ENCODE assay signal across 8 cellular contexts in the genomic region with DNA sequence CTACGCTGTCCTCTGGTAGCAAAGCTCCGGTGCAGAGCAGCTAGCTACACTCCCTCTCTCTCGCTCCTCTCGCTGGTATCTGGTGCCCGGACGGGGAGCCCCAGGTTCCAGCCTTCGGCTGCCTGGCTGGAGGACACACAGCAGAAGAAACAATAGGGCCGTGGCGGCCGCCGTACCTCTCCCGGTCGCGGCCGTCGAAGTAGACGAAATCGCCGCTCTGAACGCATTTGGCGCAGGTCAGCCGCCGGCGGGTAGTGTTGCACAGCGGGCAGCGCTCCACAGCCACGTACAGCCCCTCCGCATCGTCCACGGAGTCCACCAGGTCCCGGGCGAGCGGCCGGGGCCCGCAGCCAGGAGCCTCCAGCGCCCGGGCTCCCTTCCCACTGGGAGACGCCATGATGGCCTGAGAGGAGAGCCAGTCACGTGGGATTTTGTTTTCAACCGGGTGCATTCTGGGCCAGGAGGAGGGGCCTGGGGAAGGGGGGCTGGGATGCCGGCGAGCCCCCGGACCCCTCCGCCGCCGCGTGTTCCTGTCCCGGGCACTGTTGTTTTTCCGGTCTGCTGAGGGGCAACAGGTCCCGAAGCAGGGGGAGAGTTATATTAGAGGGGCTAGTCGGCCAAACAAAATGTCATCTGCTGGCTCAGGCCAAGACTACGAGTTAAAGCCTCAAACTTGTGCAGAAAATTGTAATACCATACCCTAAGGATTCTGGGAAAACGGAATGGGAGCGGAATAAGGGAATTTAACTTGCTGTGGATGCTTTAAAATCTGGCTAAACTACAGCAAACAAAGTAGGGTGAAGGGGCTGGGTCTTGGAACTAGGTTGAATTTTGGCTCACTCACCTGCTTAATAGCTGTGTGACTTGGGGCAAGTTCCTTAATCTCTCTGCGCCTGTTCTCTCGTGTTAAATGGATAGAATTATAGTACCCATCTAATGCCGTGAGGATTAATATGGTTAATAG. TPM values are rescaled to one million over a fixed set of nuclear protein-coding genes. Genes with fewer than 3 reads are reported as not detected.
A peak's percentile ranks its signal among the peaks of the same experiment; 100 is the strongest.
DNase-seq lines count a peak whose midpoint lies in the region; ATAC-seq and TF ChIP-seq lines count a peak whose summit lies in the region.

A gene with protein sequence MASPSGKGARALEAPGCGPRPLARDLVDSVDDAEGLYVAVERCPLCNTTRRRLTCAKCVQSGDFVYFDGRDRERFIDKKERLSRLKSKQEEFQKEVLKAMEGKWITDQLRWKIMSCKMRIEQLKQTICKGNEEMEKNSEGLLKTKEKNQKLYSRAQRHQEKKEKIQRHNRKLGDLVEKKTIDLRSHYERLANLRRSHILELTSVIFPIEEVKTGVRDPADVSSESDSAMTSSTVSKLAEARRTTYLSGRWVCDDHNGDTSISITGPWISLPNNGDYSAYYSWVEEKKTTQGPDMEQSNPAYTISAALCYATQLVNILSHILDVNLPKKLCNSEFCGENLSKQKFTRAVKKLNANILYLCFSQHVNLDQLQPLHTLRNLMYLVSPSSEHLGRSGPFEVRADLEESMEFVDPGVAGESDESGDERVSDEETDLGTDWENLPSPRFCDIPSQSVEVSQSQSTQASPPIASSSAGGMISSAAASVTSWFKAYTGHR (minus strand): TSS at position 405 of the 964 bp plus-strand sequence. CDS start 8 bp downstream, at position 397.

- H3K27me3 ChIP-seq in KMS-11 (ENCODE audit: insufficient read depth, low read depth) (no peaks in the 10 kb centered on the region), Peyer's patch (no peaks in the 10 kb centered on the region)

- H3K4me1 Mint-ChIP-seq in nephron: peaks cover 35% of the 10 kb centered on the region

- no peaks in the 10 kb centered on the region for H3K9me3 ChIP-seq in Peyer's patch

- peak within 1 kb of the TSS; percentile 91 to 96 (median 96) for H3K4me3 Mint-ChIP-seq in nephron

- no peaks in the 10 kb centered on the region for H4K20me1 ChIP-seq in KMS-11 (ENCODE audit: insufficient read depth)

- TF ChIP-seq CTCF in KMS-11 (conservative IDR thresholded peaks at IDR 0.05; ENCODE audit: low read depth, low read length): no peak
- TF ChIP-seq CTCF in Peyer's patch (IDR thresholded peaks at IDR 0.05): no peak
- TF ChIP-seq CTCF in fibroblast of pulmonary artery (IDR thresholded peaks at IDR 0.05; ENCODE audit: low read length, missing control alignments): no peak
- no peak for TF ChIP-seq CTCF in nephron (IDR thresholded peaks at IDR 0.05; ENCODE audit: unreplicated experiment in 3 of 3)

- ATAC-seq in GM21717 (IDR thresholded peaks at IDR 0.05; ENCODE audit: unreplicated experiment): peak; percentile 93
- peak; percentile 97 for ATAC-seq in stimulated activated naive CD8-positive, alpha-beta T cell treated with anti-CD3 and anti-CD28 coated beads, Interleukin-15, Interleukin-2, amounts not matched to agents 100 U/mL and 50 U/mL, for 24 hours

- no peaks in the 10 kb centered on the region for H3K9me3 Mint-ChIP-seq in nephron

- H3K4me3 ChIP-seq in KMS-11 (IDR thresholded peaks at IDR 0.05; ENCODE audit: insufficient read depth, low read depth, low read length): peak within 1 kb of the TSS; percentile 38
- peak within 1 kb of the TSS; percentile 75 to 100 (median 89) for H3K4me3 ChIP-seq in Peyer's patch
- peak within 1 kb of the TSS; percentile 95 for H3K4me3 ChIP-seq in fibroblast of pulmonary artery (replicated peaks; ENCODE audit: low read depth, low read length)

- H3K36me3 Mint-ChIP-seq in nephron (ENCODE audit: low read depth): no peaks in the 10 kb centered on the region

- TF ChIP-seq POLR2A in Peyer's patch (IDR thresholded peaks at IDR 0.05): peak; percentile 49

- H3K4me2 ChIP-seq in KMS-11: peak within 1 kb of the TSS; percentile 81

- H3K27me3 Mint-ChIP-seq in nephron (ENCODE audit: low read depth): peaks cover 5% of the 10 kb centered on the region

- no peaks in the 10 kb centered on the region; the same call in 1 of the 2 replicates for H3K79me2 ChIP-seq in KMS-11 (ENCODE audit: insufficient read depth, low read depth)

- DNase-seq in DMS79 (lab: John Stamatoyannopoulos, UW) (peak; percentile 92), Peyer's patch (peak; percentile 84 to 91 (median 85)), fibroblast of pulmonary artery (ENCODE audit: low read depth) (peak; percentile 82)
- peak; percentile 51 to 60 for DNase-seq in activated T-helper 1 cell treated with anti-CD3 and anti-CD28 coated beads, Interleukin-2, amount 50 U/mL, for 16 hours (ENCODE audit: low read depth in 1 of 2, low spot score in 1 of 2)
- peak; percentile 81 for DNase-seq in stimulated activated naive CD8-positive, alpha-beta T cell treated with anti-CD3 and anti-CD28 coated beads, Interleukin-15, Interleukin-2, amounts not matched to agents 100 U/mL and 50 U/mL, for 24 hours

- no peaks in the 10 kb centered on the region for H3K36me3 ChIP-seq in KMS-11 (ENCODE audit: insufficient read depth)
- H3K36me3 ChIP-seq in Peyer's patch: no peaks in the 10 kb centered on the region

- peak within 1 kb of the TSS; percentile 71; the same call in 1 of the 2 replicates for H3K9ac ChIP-seq in KMS-11

- peak within 1 kb of the TSS; percentile 90 to 93 (median 92) for H3K27ac Mint-ChIP-seq in nephron

- H3K4me1 ChIP-seq in KMS-11 (ENCODE audit: low read depth, poor library complexity, severe bottlenecking) (peaks cover 16% of the 10 kb centered on the region), Peyer's patch (peaks cover 0 to 13% (median 3%) of the 10 kb centered on the region in 4 donors)

- H3K27ac ChIP-seq in KMS-11: 0 out of 2 replicates have a peak within 1 kb of the TSS, but pooled peaks have one; percentile 5
- peak within 1 kb of the TSS; percentile 58 to 86 (median 75) for H3K27ac ChIP-seq in Peyer's patch

- peak within 1 kb of the TSS; percentile 87 for H2AFZ ChIP-seq in KMS-11 (ENCODE audit: low read depth)

RNA-seq across cellular contexts. Expression of the gene that starts here (rescaled TPM):
- 10 to 100 TPM; 10.3 to 18.9 (median 13.9) TPM for total RNA-seq in Peyer's patch

Comparison
In these comparisons a context has a peak if more than half of its experiments do, and no peak if none do; other contexts are left out.
1. Peak in every context shown above with its lines: DNase-seq, ATAC-seq, H3K4me3 ChIP-seq and H3K27ac ChIP-seq.
2. H3K4me3 ChIP-seq: peak in every context shown above with its lines; median percentile 95 in fibroblast of pulmonary artery; 89 in Peyer's patch; 38 in KMS-11.